In the genomic region with DNA sequence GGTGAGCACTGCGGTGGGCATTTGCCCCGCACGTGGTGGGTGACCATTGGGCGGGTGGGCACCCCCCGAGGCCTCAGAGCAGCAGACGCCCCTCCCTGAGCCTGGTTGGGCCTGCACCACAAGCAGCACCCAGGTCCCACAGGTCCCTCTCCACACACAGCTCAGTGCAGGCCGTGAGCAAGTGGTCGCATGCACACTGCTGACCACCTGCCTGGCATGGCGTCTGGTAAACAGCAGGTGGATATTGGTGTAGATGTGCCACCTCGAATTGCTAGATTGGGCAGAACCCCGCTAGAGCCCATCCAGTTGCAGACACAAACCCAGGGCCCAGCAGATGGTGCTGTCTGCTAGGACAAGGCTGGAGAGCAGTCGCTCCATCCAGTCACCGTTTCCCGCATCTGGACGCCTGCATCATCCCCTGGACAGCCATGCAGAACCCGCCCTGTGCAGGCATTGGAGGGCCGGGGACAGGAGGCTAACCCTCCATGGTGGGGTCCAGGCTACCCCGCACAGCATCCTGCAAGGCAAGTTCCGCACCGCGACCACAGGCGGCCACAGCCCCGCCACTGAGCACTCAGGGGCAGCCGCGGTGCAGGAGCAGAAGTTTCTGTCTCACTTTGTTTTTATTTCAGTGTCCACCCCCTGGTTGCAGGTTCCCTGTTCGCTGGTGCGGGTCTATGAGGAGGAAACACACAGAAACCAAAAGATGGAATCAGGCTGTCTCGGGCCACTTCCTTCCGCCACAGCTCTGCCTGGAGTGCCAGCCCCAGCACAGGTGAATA, we compare ENCODE assay signal across 9 cellular contexts. TPM values are rescaled to one million over a fixed set of nuclear protein-coding genes. Genes with fewer than 3 reads are reported as not detected.
DNase-seq lines count a peak whose midpoint lies in the region; ATAC-seq and TF ChIP-seq lines count a peak whose summit lies in the region.
"Had no signal": no experiment of that assay in that cellular context is flagged by ENCODE, and none has a peak within 500 bp of the region (broad histone marks: within the 10 kb centered on the region; RNA-seq: fewer than 3 reads in every experiment).

No MANE protein-coding gene starts in this region.

- no peak overlapping the region for H3K27ac Mint-ChIP-seq in nephron progenitor cell
- peak overlapping the region in 1 of 2 donors; percentile 3 for H3K27ac Mint-ChIP-seq in stimulated activated naive CD8-positive, alpha-beta T cell treated with anti-CD3 and anti-CD28 coated beads, Interleukin-15, amount 100 ng/mL, for 72 hours

- no peak overlapping the region for H3K4me3 ChIP-seq in epithelial cell of proximal tubule (ENCODE audit: low read depth, low read length)

- ATAC-seq in stimulated activated naive CD8-positive, alpha-beta T cell treated with anti-CD3 and anti-CD28 coated beads, Interleukin-15, amount 100 ng/mL, for 72 hours, result peak; percentile 63
- no peak for ATAC-seq in HG03095 (IDR thresholded peaks at IDR 0.05; ENCODE audit: unreplicated experiment)

- H3K27me3 Mint-ChIP-seq in nephron progenitor cell (ENCODE audit: low read depth, poor library complexity), result peaks cover 28% of the 10 kb centered on the region
- H3K27me3 Mint-ChIP-seq in stimulated activated naive CD8-positive, alpha-beta T cell treated with anti-CD3 and anti-CD28 coated beads, Interleukin-15, amount 100 ng/mL, for 72 hours, result peaks cover 15% of the 10 kb centered on the region

- H3K4me1 Mint-ChIP-seq in nephron progenitor cell, result no peaks in the 10 kb centered on the region
- no peaks in the 10 kb centered on the region for H3K4me1 Mint-ChIP-seq in stimulated activated naive CD8-positive, alpha-beta T cell treated with anti-CD3 and anti-CD28 coated beads, Interleukin-15, amount 100 ng/mL, for 72 hours

- no peak overlapping the region for H3K4me3 Mint-ChIP-seq in nephron progenitor cell
- H3K4me3 Mint-ChIP-seq in stimulated activated naive CD8-positive, alpha-beta T cell treated with anti-CD3 and anti-CD28 coated beads, Interleukin-15, amount 100 ng/mL, for 72 hours, result peak overlapping the region; percentile 38 to 66

- TF ChIP-seq CTCF in epithelial cell of proximal tubule (conservative IDR thresholded peaks at IDR 0.05; ENCODE audit: low read depth, low read length) (peak; percentile 72), nephron progenitor cell (IDR thresholded peaks at IDR 0.05) (peak; percentile 60)

- no peaks in the 10 kb centered on the region for H3K36me3 Mint-ChIP-seq in nephron progenitor cell (ENCODE audit: low read depth)

- no peaks in the 10 kb centered on the region for H3K9me3 Mint-ChIP-seq in nephron progenitor cell
- no peaks in the 10 kb centered on the region for H3K9me3 Mint-ChIP-seq in stimulated activated naive CD8-positive, alpha-beta T cell treated with anti-CD3 and anti-CD28 coated beads, Interleukin-15, amount 100 ng/mL, for 72 hours

- DNase-seq in ELR (ENCODE audit: low read depth) (peak; percentile 57), HCEC 1CT (peak; percentile 59), NCI-H460 (ENCODE audit: extremely low read depth, low read depth) (peak; percentile 78), epithelial cell of proximal tubule (ENCODE audit: low read depth) (no peak), nephron progenitor cell (peak; percentile 67)
- DNase-seq in activated CD8-positive, alpha-beta memory T cell treated with anti-CD3 and anti-CD28 coated beads for 24 hours, result peak; percentile 83
- peak; percentile 51 to 61 for DNase-seq in stimulated activated naive CD8-positive, alpha-beta T cell treated with anti-CD3 and anti-CD28 coated beads, Interleukin-15, amount 100 ng/mL, for 72 hours

RNA-seq across cellular contexts. Expression of gene RIMBP2, which starts 45.6 kb away (rescaled TPM):
- total RNA-seq in NCI-H460 (2014; rRNA removed; shearing (Covaris generic)), result 0.02 TPM in 1 of 2 replicates, not detected in the other
- polyA plus RNA-seq in NCI-H460 (2014; cell fraction: nucleus; rRNA removed), result not detected in 2 replicates
- 0.72 and 0.98 TPM in 2 replicates for total RNA-seq in epithelial cell of proximal tubule
- total RNA-seq: dermis microvascular lymphatic vessel endothelial cell had no signal
